Comparison of ENCODE assay signal across 27 cellular contexts in the genomic region with DNA sequence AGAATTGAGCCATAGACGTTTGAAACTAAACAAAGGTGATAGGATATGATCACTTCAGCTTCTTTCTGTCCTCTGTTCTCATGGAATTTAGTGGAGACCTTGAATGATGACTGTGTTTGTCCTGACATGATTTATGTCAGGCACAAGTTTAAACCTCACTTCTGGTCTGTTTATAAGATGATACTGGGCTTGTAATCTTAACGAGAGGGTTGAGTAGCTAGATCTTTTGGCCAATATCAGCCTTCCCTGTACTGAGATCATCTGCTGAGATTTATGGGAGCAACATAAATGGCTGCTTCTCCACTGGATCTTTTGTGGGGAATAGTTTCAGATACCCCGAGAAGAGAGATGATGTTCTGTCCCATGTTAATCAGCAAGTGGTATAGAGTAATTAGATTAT.
"Had no signal": no experiment of that assay in that cellular context is flagged by ENCODE, and none has a peak within 500 bp of the region (broad histone marks: within the 10 kb centered on the region; RNA-seq: fewer than 3 reads in every experiment).

No MANE protein-coding gene starts in this region.

- ATAC-seq: activated CD8-positive, alpha-beta memory T cell treated with anti-CD3 and anti-CD28 coated beads, Interleukin-2, amount 10 ng/mL, durations not matched to agents 7 days and 5 days; activated CD8-positive, alpha-beta T cell treated with anti-CD3 and anti-CD28 coated beads for 36 hours; activated naive CD8-positive, alpha-beta T cell treated with anti-CD3 and anti-CD28 coated beads, Interleukin-2, amount 50 U/mL, for 24 hours had no signal

- DNase-seq: activated B cell treated with CpG ODN at 0.5 μM for 24 hours; activated CD4-positive, alpha-beta memory T cell treated with anti-CD3 and anti-CD28 coated beads for 36 hours; activated CD4-positive, alpha-beta T cell treated with anti-CD3 and anti-CD28 coated beads for 4 hours; activated CD4-positive, alpha-beta T cell treated with anti-CD3 and anti-CD28 coated beads, Interleukin-2, amount 10 ng/mL, durations not matched to agents 24 days and 14 days; activated CD4-positive, alpha-beta T cell treated with anti-CD3 and anti-CD28 coated beads, Interleukin-2, amount 50 U/mL, for 1 hour; activated CD4-positive, alpha-beta T cell treated with anti-CD3 and anti-CD28 coated beads, Interleukin-2, amount 50 U/mL, for 4 hours; activated CD4-positive, CD25-positive, alpha-beta regulatory T cell treated with anti-CD3 and anti-CD28 coated beads, Interleukin-2, amount 50 U/mL, for 72 hours; activated CD8-positive, alpha-beta memory T cell treated with anti-CD3 and anti-CD28 coated beads, Interleukin-2, amount 10 ng/mL, durations not matched to agents 7 days and 5 days; activated CD8-positive, alpha-beta memory T cell treated with anti-CD3 and anti-CD28 coated beads, Interleukin-2, amount 50 U/mL, for 48 hours; activated CD8-positive, alpha-beta T cell treated with anti-CD3 and anti-CD28 coated beads for 36 hours; activated effector memory CD4-positive, alpha-beta T cell treated with Interleukin-2 at 50 U/mL for 16 hours; activated gamma-delta T cell; activated naive CD4-positive, alpha-beta T cell treated with anti-CD3 and anti-CD28 coated beads, Interleukin-2, amount 10 ng/mL, durations not matched to agents 7 days and 5 days; activated naive CD4-positive, alpha-beta T cell treated with Interleukin-2 at 50 U/mL for 16 hours; activated naive CD8-positive, alpha-beta T cell treated with anti-CD3 and anti-CD28 coated beads, Interleukin-2, amount 10 ng/mL, durations not matched to agents 7 days and 5 days; activated naive CD8-positive, alpha-beta T cell treated with anti-CD3 and anti-CD28 coated beads, Interleukin-2, amount 50 U/mL, for 24 hours; activated T-cell treated with anti-CD3 and anti-CD28 coated beads, Interleukin-2, amount 50 U/mL, for 24 hours; activated T-cell treated with anti-CD3 and anti-CD28 coated beads, Interleukin-2, amount 50 U/mL, for 48 hours; amygdala; anterior cingulate cortex; central memory CD4-positive, alpha-beta T cell; T-helper 1 cell; T-helper 2 cell; T-helper 9 cell had no signal

- H3K9me3 ChIP-seq: ascending aorta had no signal

- H3K4me3 ChIP-seq: ascending aorta, cardiac muscle cell had no signal

- H3K36me3 ChIP-seq: ascending aorta, cardiac muscle cell had no signal

- H3K27ac ChIP-seq: ascending aorta, cardiac muscle cell, VCaP had no signal
